9 cellular contexts compared by ENCODE assay signal in genomic region chr3:40456940-40457823, GRCh38. TPM values are rescaled to one million over a fixed set of nuclear protein-coding genes. Genes with fewer than 3 reads are reported as not detected.
A peak's percentile ranks its signal among the peaks of the same experiment; 100 is the strongest.
DNase-seq lines count a peak whose midpoint lies in the region; ATAC-seq, FAIRE-seq and TF ChIP-seq lines count a peak whose summit lies in the region.
"Had no signal": no experiment of that assay in that cellular context is flagged by ENCODE, and none has a peak within 500 bp of the region (broad histone marks: within the 10 kb centered on the region; RNA-seq: fewer than 3 reads in every experiment).

TSS of gene RPL14 (plus strand) at chr3:40457339. CDS start at chr3:40457472, 133 bp downstream.

- no peaks in the 10 kb centered on the region for H3K9me1 ChIP-seq in keratinocyte (ENCODE audit: control insufficient read depth, extremely low read depth, insufficient read depth, low read length)

- H3K9me3 ChIP-seq in keratinocyte (ENCODE audit: control insufficient read depth, low read depth, low read length) = no peaks in the 10 kb centered on the region

- TF ChIP-seq CTCF in AG09309 (IDR thresholded peaks at IDR 0.05; ENCODE audit: control insufficient read depth, insufficient read depth, low read depth, low read length, missing control alignments) (no peak), keratinocyte (optimal IDR thresholded peaks at IDR 0.05 in 1 of 3, IDR thresholded peaks at IDR 0.05 in 1 of 3, conservative IDR thresholded peaks at IDR 0.05 in 1 of 3; ENCODE audit: extremely low read depth in 1 of 3, insufficient read depth in 2 of 3, low read length in 3 of 3) (no peak)

- H4K20me1 ChIP-seq in keratinocyte (ENCODE audit: control insufficient read depth, extremely low read depth, insufficient read depth, low read length) = peaks cover 16% of the 10 kb centered on the region

- H3K27ac ChIP-seq in keratinocyte (ENCODE audit: control insufficient read depth, insufficient read depth, low read length) = peak within 1 kb of the TSS; percentile 95

- no peak for FAIRE-seq in keratinocyte (lab: Jason Lieb, UNC)
- FAIRE-seq: TTC549 had no signal

- peak within 1 kb of the TSS; percentile 97 for H2AFZ ChIP-seq in keratinocyte (ENCODE audit: control insufficient read depth, low read length)

- peaks cover 18% of the 10 kb centered on the region for H3K4me1 ChIP-seq in keratinocyte (ENCODE audit: control insufficient read depth, extremely low read depth, insufficient read depth, low read length)

- H3K4me2 ChIP-seq in keratinocyte (ENCODE audit: control insufficient read depth, extremely low read depth, insufficient read depth, low read depth, low read length) = peak within 1 kb of the TSS; percentile 94

- H3K36me3 ChIP-seq in keratinocyte (ENCODE audit: control insufficient read depth in 2 of 2, extremely low read depth in 1 of 2, insufficient read depth in 2 of 2, low read length in 2 of 2) = peaks cover 20 to 22% of the 10 kb centered on the region in 2 experiments

- ATAC-seq in GM19025 (IDR thresholded peaks at IDR 0.05; ENCODE audit: low read depth, unreplicated experiment) (peak; percentile 62), HG03342 (IDR thresholded peaks at IDR 0.05; ENCODE audit: unreplicated experiment) (peak; percentile 65)

- peaks cover 32% of the 10 kb centered on the region for H3K79me2 ChIP-seq in keratinocyte (ENCODE audit: control insufficient read depth, insufficient read depth, low read length)

- dilution Hi-C loops in keratinocyte (cut with MboI; ENCODE audit: extremely low pct_ligation_motif_present, low sequenced_read_pairs) = no loop called here

- peak within 1 kb of the TSS; percentile 99 for H3K9ac ChIP-seq in keratinocyte (ENCODE audit: control insufficient read depth, extremely low read depth, insufficient read depth, low read length)

- H3K4me3 ChIP-seq in AG09309 (ENCODE audit: control insufficient read depth, low read depth, low read length) = peak within 1 kb of the TSS; percentile 84
- peak within 1 kb of the TSS; percentile 59 to 95 (median 92) for H3K4me3 ChIP-seq in keratinocyte (ENCODE audit: control insufficient read depth in 2 of 3, extremely low read depth in 1 of 3, insufficient read depth in 2 of 3, low read depth in 1 of 3, low read length in 3 of 3)

- no peaks in the 10 kb centered on the region for H3K27me3 ChIP-seq in keratinocyte (ENCODE audit: control insufficient read depth, extremely low read depth, insufficient read depth, low read length)

- DNase-seq in AG09309 (ENCODE audit: low read depth) (peak; percentile 86), NCI-H460 (ENCODE audit: extremely low read depth, low read depth) (peak; percentile 93), cerebellum (ENCODE audit: low spot score) (peak; percentile 93), keratinocyte (ENCODE audit: low read depth, low spot score) (peak; percentile 85)
- peak; percentile 91 for DNase-seq in activated CD4-positive, alpha-beta T cell treated with anti-CD3 and anti-CD28 coated beads for 1 hour
- peak; percentile 84 to 90 for DNase-seq in stimulated activated CD4-positive, alpha-beta T cell treated with anti-CD3 and anti-CD28 coated beads, Interleukin-15, amount 100 ng/mL, for 1 hour (ENCODE audit: low read depth in 1 of 2, low spot score in 1 of 2)

RNA-seq across cellular contexts. Expression of gene RPL14, which starts in this region (rescaled TPM):
- total RNA-seq in NCI-H460 (2014; rRNA removed; shearing (Covaris generic)) = 1,156 and 1,178 TPM in 2 replicates
- 444 and 619 TPM in 2 replicates for polyA plus RNA-seq in NCI-H460 (2014; cell fraction: nucleus; rRNA removed)
- 111 TPM for total RNA-seq in cerebellum
- 473 to 787 TPM (median 585 TPM) in 3 replicates for polyA plus RNA-seq in keratinocyte
- polyA plus RNA-seq in keratinocyte (2011; ENCODE audit: low read depth) = 2,042 TPM
- 510 and 664 TPM in 2 replicates for polyA plus RNA-seq in keratinocyte (2011; cell fraction: cytosol; rRNA removed)
- polyA plus RNA-seq in keratinocyte (2011; cell fraction: nucleus; rRNA removed) = 120 and 162 TPM in 2 replicates
- polyA plus RNA-seq in keratinocyte (2012; ENCODE audit: low replicate concordance) = 1,249 and 1,671 TPM in 2 replicates
- 273 to 445 TPM (median 282 TPM) in 3 replicates for polyA minus RNA-seq in keratinocyte
- 409 TPM for polyA minus RNA-seq in keratinocyte (2011; cell fraction: cytosol; rRNA and poly(A)+ RNA removed)
- polyA minus RNA-seq in keratinocyte (2011; cell fraction: nucleus; rRNA and poly(A)+ RNA removed) = 58.1 and 117 TPM in 2 replicates

Comparison
In these comparisons a context has a peak if more than half of its experiments do, and no peak if none do; other contexts are left out.
1. Peak in every context shown above with its lines: DNase-seq, ATAC-seq, H3K4me3 ChIP-seq and H3K27ac ChIP-seq.
2. RNA of gene RPL14 (total RNA-seq): 1,156 to 1,178 TPM in NCI-H460; 111 TPM in cerebellum (single experiment); every median in the first group is over 10 times any median in the second.